In the genomic region with DNA sequence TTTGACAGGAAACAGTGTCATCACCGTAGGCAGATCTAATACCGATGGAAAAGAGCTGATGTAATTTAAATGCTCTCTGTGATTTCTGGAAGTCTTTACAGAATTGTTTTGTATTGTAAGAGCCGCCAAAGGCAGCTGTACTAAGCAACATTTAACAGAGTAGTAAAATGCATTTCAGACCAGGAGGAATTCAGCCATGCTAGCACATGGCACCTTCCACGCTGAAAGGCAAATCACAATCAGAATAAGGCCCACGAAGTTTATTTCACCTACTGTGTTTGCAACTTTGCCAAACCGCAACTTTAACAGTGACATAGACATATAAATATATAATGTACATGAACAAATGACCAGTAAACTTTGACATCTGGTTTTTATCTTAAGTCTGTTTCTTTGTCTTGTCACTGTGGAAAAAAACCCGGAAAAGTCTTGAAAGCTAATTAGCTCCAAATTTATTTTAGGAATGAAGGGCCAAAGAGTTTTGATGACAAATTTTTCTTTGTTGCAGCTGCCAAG, we compare ENCODE assay signal across 16 cellular contexts. TPM values are rescaled to one million over a fixed set of nuclear protein-coding genes. Genes with fewer than 3 reads are reported as not detected.
DNase-seq lines count a peak whose midpoint lies in the region; ATAC-seq and TF ChIP-seq lines count a peak whose summit lies in the region.
"Had no signal": no experiment of that assay in that cellular context is flagged by ENCODE, and none has a peak within 500 bp of the region (broad histone marks: within the 10 kb centered on the region; RNA-seq: fewer than 3 reads in every experiment).

No MANE protein-coding gene starts in this region.

- H3K36me3 ChIP-seq in BJ (ENCODE audit: control insufficient read depth, insufficient read depth, low read length) (no peaks in the 10 kb centered on the region), osteoblast (ENCODE audit: insufficient read depth, low read length) (no peaks in the 10 kb centered on the region), body of pancreas (replicated peaks in 1 of 2; ENCODE audit: insufficient read depth in 1 of 2, low read depth in 2 of 2) (no peaks in the 10 kb centered on the region)
- H3K36me3 ChIP-seq: BLaER1 treated with 17β-estradiol and CSF1 and Interleukin-3, amounts not matched to agents 10 nM and 100 nM had no signal

- intact Hi-C loops in body of pancreas (cut with DNase I) = no loop called here

- CTCF ChIA-PET in BJ (lab: Yijun Ruan, JAX) = interaction anchor here (1.1 to 2.3 kb wide), 6 partner anchors 9 to 265 kb away, joined by 3 to 9 read pairs (median 4); no protein-coding TSS in a partner anchor

- POLR2A ChIA-PET in BJ (lab: Charles Lee) = interaction anchor here (0.6 kb wide), 1 partner anchor 1611 kb away, joined by 5 read pairs; no protein-coding TSS in a partner anchor

- no peak for TF ChIP-seq POLR2A in body of pancreas (IDR thresholded peaks at IDR 0.05)

- ATAC-seq in HG03565 (IDR thresholded peaks at IDR 0.05; ENCODE audit: unreplicated experiment) (no peak), GM18909 (IDR thresholded peaks at IDR 0.05; ENCODE audit: poor library complexity, unreplicated experiment) (no peak), HG02763 (IDR thresholded peaks at IDR 0.05; ENCODE audit: unreplicated experiment) (no peak), body of pancreas (no peak)
- ATAC-seq: GM12878 had no signal

- DNase-seq in BJ (ENCODE audit: low read depth) (peak; percentile 34), fibroblast of the aortic adventitia (ENCODE audit: low read depth) (peak; percentile 65), osteoblast (ENCODE audit: insufficient read length, low spot score, missing footprints) (peak; percentile 56), body of pancreas (no peak)
- DNase-seq: activated CD4-positive, alpha-beta T cell treated with anti-CD3 and anti-CD28 coated beads for 4 hours; DND-41; NCI-H82; occipital lobe; substantia nigra; T-helper 9 cell had no signal

- H3K4me3 ChIP-seq in BJ (ENCODE audit: low read depth, low read length) (no peak overlapping the region), fibroblast of the aortic adventitia (ENCODE audit: low read depth, low read length) (no peak overlapping the region), osteoblast (ENCODE audit: insufficient read depth, low read length) (no peak overlapping the region), body of pancreas (no peak overlapping the region)
- H3K4me3 ChIP-seq: BLaER1 treated with 17β-estradiol and CSF1 and Interleukin-3, amounts not matched to agents 10 nM and 100 nM; GM12878 had no signal

- TF ChIP-seq CTCF in BJ (IDR thresholded peaks at IDR 0.05; ENCODE audit: insufficient read depth, low read depth, low read length) (no peak), fibroblast of the aortic adventitia (IDR thresholded peaks at IDR 0.05; ENCODE audit: insufficient read depth, low read length) (no peak), osteoblast (IDR thresholded peaks at IDR 0.05; ENCODE audit: extremely low read depth, low read depth, low read length) (no peak), body of pancreas (IDR thresholded peaks at IDR 0.05) (no peak)

- no peaks in the 10 kb centered on the region for H3K9me3 ChIP-seq in osteoblast (ENCODE audit: low read depth, low read length)
- no peaks in the 10 kb centered on the region for H3K9me3 ChIP-seq in body of pancreas
- H3K9me3 ChIP-seq: BLaER1 treated with 17β-estradiol and CSF1 and Interleukin-3, amounts not matched to agents 10 nM and 100 nM had no signal

- peak overlapping the region; percentile 20 for H2AFZ ChIP-seq in osteoblast (ENCODE audit: low read length)

- peaks cover 5% of the 10 kb centered on the region for H3K4me1 ChIP-seq in osteoblast (ENCODE audit: insufficient read depth, low read length)
- H3K4me1 ChIP-seq in body of pancreas = no peaks in the 10 kb centered on the region

- WGBS in body of pancreas, 2 donors = 53 to 54% methylated on average over 7 of the region's 7 CpGs

- H3K27ac ChIP-seq in osteoblast (ENCODE audit: low read depth, low read length) (no peak overlapping the region), body of pancreas (no peak overlapping the region)
- H3K27ac ChIP-seq: BLaER1 treated with 17β-estradiol and CSF1 and Interleukin-3, amounts not matched to agents 10 nM and 100 nM had no signal

- no peaks in the 10 kb centered on the region for H3K79me2 ChIP-seq in osteoblast (ENCODE audit: insufficient read depth, low read length)

- H3K27me3 ChIP-seq in BJ (ENCODE audit: control insufficient read depth, insufficient read depth, low read length) (no peaks in the 10 kb centered on the region), osteoblast (ENCODE audit: insufficient read depth, low read length) (no peaks in the 10 kb centered on the region), body of pancreas (no peaks in the 10 kb centered on the region)
- H3K27me3 ChIP-seq: BLaER1 treated with 17β-estradiol and CSF1 and Interleukin-3, amounts not matched to agents 10 nM and 100 nM had no signal

- H3K4me2 ChIP-seq in osteoblast (ENCODE audit: insufficient read depth, low read length) = no peak overlapping the region
- H3K4me2 ChIP-seq: BLaER1 treated with 17β-estradiol and CSF1 and Interleukin-3, amounts not matched to agents 10 nM and 100 nM had no signal

- no peaks in the 10 kb centered on the region for H4K20me1 ChIP-seq in osteoblast (ENCODE audit: insufficient read depth, low read length)
- H4K20me1 ChIP-seq: BLaER1 treated with 17β-estradiol and CSF1 and Interleukin-3, amounts not matched to agents 10 nM and 100 nM had no signal

TF ChIP-seq in PFSK-1, 5 proteins besides CTCF, POLR2A, EP300 and RAD21:
- TF ChIP-seq TAF1 (IDR thresholded peaks at IDR 0.05; ENCODE audit: borderline replicate concordance, insufficient read depth, low read length) = no peak
- TF ChIP-seq, protein P1, sequence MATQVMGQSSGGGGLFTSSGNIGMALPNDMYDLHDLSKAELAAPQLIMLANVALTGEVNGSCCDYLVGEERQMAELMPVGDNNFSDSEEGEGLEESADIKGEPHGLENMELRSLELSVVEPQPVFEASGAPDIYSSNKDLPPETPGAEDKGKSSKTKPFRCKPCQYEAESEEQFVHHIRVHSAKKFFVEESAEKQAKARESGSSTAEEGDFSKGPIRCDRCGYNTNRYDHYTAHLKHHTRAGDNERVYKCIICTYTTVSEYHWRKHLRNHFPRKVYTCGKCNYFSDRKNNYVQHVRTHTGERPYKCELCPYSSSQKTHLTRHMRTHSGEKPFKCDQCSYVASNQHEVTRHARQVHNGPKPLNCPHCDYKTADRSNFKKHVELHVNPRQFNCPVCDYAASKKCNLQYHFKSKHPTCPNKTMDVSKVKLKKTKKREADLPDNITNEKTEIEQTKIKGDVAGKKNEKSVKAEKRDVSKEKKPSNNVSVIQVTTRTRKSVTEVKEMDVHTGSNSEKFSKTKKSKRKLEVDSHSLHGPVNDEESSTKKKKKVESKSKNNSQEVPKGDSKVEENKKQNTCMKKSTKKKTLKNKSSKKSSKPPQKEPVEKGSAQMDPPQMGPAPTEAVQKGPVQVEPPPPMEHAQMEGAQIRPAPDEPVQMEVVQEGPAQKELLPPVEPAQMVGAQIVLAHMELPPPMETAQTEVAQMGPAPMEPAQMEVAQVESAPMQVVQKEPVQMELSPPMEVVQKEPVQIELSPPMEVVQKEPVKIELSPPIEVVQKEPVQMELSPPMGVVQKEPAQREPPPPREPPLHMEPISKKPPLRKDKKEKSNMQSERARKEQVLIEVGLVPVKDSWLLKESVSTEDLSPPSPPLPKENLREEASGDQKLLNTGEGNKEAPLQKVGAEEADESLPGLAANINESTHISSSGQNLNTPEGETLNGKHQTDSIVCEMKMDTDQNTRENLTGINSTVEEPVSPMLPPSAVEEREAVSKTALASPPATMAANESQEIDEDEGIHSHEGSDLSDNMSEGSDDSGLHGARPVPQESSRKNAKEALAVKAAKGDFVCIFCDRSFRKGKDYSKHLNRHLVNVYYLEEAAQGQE (IDR thresholded peaks at IDR 0.05; ENCODE audit: insufficient read depth in 1 of 2, low read depth in 2 of 2, low read length in 2 of 2) = no peak
- no peak for TF ChIP-seq FOXP2 (optimal IDR thresholded peaks at IDR 0.05; ENCODE audit: borderline replicate concordance, extremely low read depth, extremely low read length, insufficient read depth)
- peak; percentile 17; the same call in 1 of the 2 replicates for TF ChIP-seq SIN3A (IDR thresholded peaks at IDR 0.05; ENCODE audit: borderline replicate concordance, insufficient read depth, low read length)
- TF ChIP-seq POLR2AphosphoS5 (IDR thresholded peaks at IDR 0.05; ENCODE audit: low read depth, low read length) = peak; percentile 44; the same call in 1 of the 2 replicates
TF ChIP-seq in PFSK-1: peak in this region for 2.

RNA-seq across cellular contexts. Expression of a gene that starts 26.1 kb away (rescaled TPM):
- 1.9 and 2.3 TPM in 2 replicates for polyA plus RNA-seq in BJ (2011; rRNA removed)
- polyA minus RNA-seq in BJ (2011; rRNA and poly(A)+ RNA removed) = 6.5 and 7.3 TPM in 2 replicates
- 2.3 TPM for polyA plus RNA-seq in PFSK-1 (2012; ENCODE audit: insufficient read length, low read depth)
- total RNA-seq in fibroblast of the aortic adventitia (ENCODE audit: low replicate concordance) (4.7 and 8.8 TPM in 2 replicates), osteoblast (10.3 and 11.9 TPM in 2 replicates), body of pancreas (1 to 10 TPM; 2.3 to 7.0 TPM)

Comparison
In these comparisons a context has a peak if more than half of its experiments do, and no peak if none do; other contexts are left out.
1. DNase-seq: peak in BJ (single experiment), fibroblast of the aortic adventitia (single experiment) and osteoblast (single experiment); none in body of pancreas (0 of 4).